Comparison of ENCODE assay signal across 14 cellular contexts in the genomic region with DNA sequence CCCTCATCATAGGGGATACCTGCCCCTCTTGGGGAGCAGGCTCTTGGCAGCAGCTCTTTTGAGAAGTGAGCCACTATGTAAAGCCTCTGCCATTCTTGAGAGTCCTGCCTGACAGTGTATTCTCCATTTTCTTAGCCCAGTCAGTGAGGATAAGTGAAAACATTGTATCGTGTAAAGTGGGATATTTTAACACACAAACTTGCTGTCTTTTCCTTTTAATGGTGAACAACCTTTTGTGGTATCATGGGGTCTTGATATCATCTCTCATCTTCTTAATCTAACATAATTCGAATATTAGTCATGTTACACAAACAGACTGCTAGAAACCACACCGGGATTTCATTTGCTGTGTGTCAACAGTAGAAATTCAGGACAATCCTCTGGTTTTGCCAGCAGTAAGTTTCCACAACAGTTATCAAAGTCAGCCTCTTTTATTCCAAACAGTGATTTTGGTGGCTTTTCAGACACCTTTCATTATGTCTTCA.
DNase-seq lines count a peak whose midpoint lies in the region; ATAC-seq and TF ChIP-seq lines count a peak whose summit lies in the region.
"Had no signal": no experiment of that assay in that cellular context is flagged by ENCODE, and none has a peak within 500 bp of the region (broad histone marks: within the 10 kb centered on the region; RNA-seq: fewer than 3 reads in every experiment).

No MANE protein-coding gene starts in this region.

- H2BK5ac ChIP-seq in H9 (ENCODE audit: insufficient read length, low read length): no peak overlapping the region

- H3T11ph ChIP-seq in H9 (ENCODE audit: low read length): no peak overlapping the region

- no peak overlapping the region for H3K23ac ChIP-seq in H9 (ENCODE audit: insufficient read length, low read depth, low read length)

- H3K23me2 ChIP-seq in H9 (ENCODE audit: insufficient read length, low read depth, low read length, poor library complexity, severe bottlenecking): no peaks in the 10 kb centered on the region

- DNase-seq in A172 (ENCODE audit: low spot score) (peak; percentile 63), H9 (no peak), glomerular visceral epithelial cell (ENCODE audit: extremely low spot score) (peak; percentile 63), BE2C (no peak), progenitor cell of endocrine pancreas (ENCODE audit: low spot score, unreplicated experiment) (no peak), NCI-H128 (lab: John Stamatoyannopoulos, UW; ENCODE audit: unreplicated experiment) (no peak), aorta (no peak)
- DNase-seq in activated naive CD8-positive, alpha-beta T cell treated with anti-CD3 and anti-CD28 coated beads for 36 hours: no peak
- DNase-seq: activated T-cell treated with anti-CD3 and anti-CD28 coated beads, Interleukin-2, amount 50 U/mL, for 4 hours; NCI-H2171 treated with DMSO at 0.1 percent for 48 hours; OCI-M1; stimulated activated CD4-positive, alpha-beta T cell treated with anti-CD3 and anti-CD28 coated beads, Interleukin-4, amount 100 ng/mL, for 24 hours had no signal

- H3K9ac ChIP-seq in H9 (ENCODE audit: extremely low read depth, insufficient read length, low read length): no peak overlapping the region
- H3K9ac ChIP-seq: BLaER1 treated with 17β-estradiol and CSF1 and Interleukin-3, amounts not matched to agents 10 nM and 100 nM had no signal

- H3K4me2 ChIP-seq in H9 (ENCODE audit: insufficient read depth, insufficient read length, low read length): no peak overlapping the region
- H3K4me2 ChIP-seq: BLaER1 treated with 17β-estradiol and CSF1 and Interleukin-3, amounts not matched to agents 10 nM and 100 nM; GM23338 had no signal

- no peak overlapping the region for H2BK120ac ChIP-seq in H9 (ENCODE audit: low read depth, low read length, poor library complexity, severe bottlenecking)

- TF ChIP-seq CTCF in H9 (conservative IDR thresholded peaks at IDR 0.05) (no peak), BE2C (IDR thresholded peaks at IDR 0.05; ENCODE audit: low read depth, low read length) (no peak), progenitor cell of endocrine pancreas (IDR thresholded peaks at IDR 0.05; ENCODE audit: unreplicated experiment) (no peak)

- H2AK5ac ChIP-seq in H9 (ENCODE audit: insufficient read length, low read length): no peak overlapping the region

- no peaks in the 10 kb centered on the region for H3K27me3 Mint-ChIP-seq in H9 (ENCODE audit: low read depth)
- no peaks in the 10 kb centered on the region for H3K27me3 Mint-ChIP-seq in activated naive CD8-positive, alpha-beta T cell treated with anti-CD3 and anti-CD28 coated beads for 36 hours
- H3K27me3 Mint-ChIP-seq in progenitor cell of endocrine pancreas: no peaks in the 10 kb centered on the region

- H3K4me1 Mint-ChIP-seq in H9: peaks cover 5 to 7% of the 10 kb centered on the region in 2 experiments
- peaks cover 19% of the 10 kb centered on the region for H3K4me1 Mint-ChIP-seq in activated naive CD8-positive, alpha-beta T cell treated with anti-CD3 and anti-CD28 coated beads for 36 hours
- H3K4me1 Mint-ChIP-seq in progenitor cell of endocrine pancreas (ENCODE audit: low read depth): peaks cover 1% of the 10 kb centered on the region

- H2BK20ac ChIP-seq in H9 (ENCODE audit: low read depth, low read length, poor library complexity, severe bottlenecking): no peak overlapping the region

- H3K14ac ChIP-seq in H9 (ENCODE audit: insufficient read depth, low read length): no peak overlapping the region

- no peak overlapping the region for H3K18ac ChIP-seq in H9 (ENCODE audit: insufficient read length, low read depth, low read length)

- no peaks in the 10 kb centered on the region for H3K27me3 ChIP-seq in H9 (ENCODE audit: insufficient read depth, low read length)
- H3K27me3 ChIP-seq in BE2C: no peaks in the 10 kb centered on the region
- no peaks in the 10 kb centered on the region for H3K27me3 ChIP-seq in aorta (ENCODE audit: control insufficient read depth in 1 of 2, insufficient read depth in 2 of 2, low read length in 1 of 2)
- H3K27me3 ChIP-seq: BLaER1 treated with 17β-estradiol and CSF1 and Interleukin-3, amounts not matched to agents 10 nM and 100 nM had no signal

- H3K9me3 Mint-ChIP-seq in H9 (peaks cover 4 to 6% of the 10 kb centered on the region in 2 experiments; a peak in 4 of 5 replicates), progenitor cell of endocrine pancreas (ENCODE audit: low read depth) (peaks cover 5% of the 10 kb centered on the region)
- H3K9me3 Mint-ChIP-seq in activated naive CD8-positive, alpha-beta T cell treated with anti-CD3 and anti-CD28 coated beads for 36 hours: no peaks in the 10 kb centered on the region
- H3K9me3 Mint-ChIP-seq: activated T-cell treated with anti-CD3 and anti-CD28 coated beads, Interleukin-2, amount 50 U/mL, for 4 hours had no signal

- no peak overlapping the region for H3K56ac ChIP-seq in H9 (ENCODE audit: insufficient read length, low read depth, low read length)

- ATAC-seq in aorta (ENCODE audit: low FRiP score): no peak
- ATAC-seq: GM23338 had no signal

- H3K36me3 Mint-ChIP-seq in H9 (ENCODE audit: insufficient read depth in 1 of 3, low read depth in 3 of 3) (peaks cover 0 to 12% (median 0%) of the 10 kb centered on the region in 3 experiments; a peak in 3 of 7 replicates), progenitor cell of endocrine pancreas (ENCODE audit: insufficient read depth) (peaks cover 9% of the 10 kb centered on the region)
- peaks cover 21% of the 10 kb centered on the region for H3K36me3 Mint-ChIP-seq in activated naive CD8-positive, alpha-beta T cell treated with anti-CD3 and anti-CD28 coated beads for 36 hours

- H3K36me3 ChIP-seq in BE2C: no peaks in the 10 kb centered on the region
- no peaks in the 10 kb centered on the region for H3K36me3 ChIP-seq in aorta (ENCODE audit: control insufficient read depth in 1 of 2, insufficient read depth in 2 of 2, low read length in 1 of 2)

- no peaks in the 10 kb centered on the region for H3K79me1 ChIP-seq in H9 (ENCODE audit: insufficient read depth, low read depth, low read length, poor library complexity, severe bottlenecking)

- no peaks in the 10 kb centered on the region for H3K9me3 ChIP-seq in H9 (ENCODE audit: control insufficient read depth, low read depth, low read length)
- H3K9me3 ChIP-seq in BE2C: no peaks in the 10 kb centered on the region
- no peaks in the 10 kb centered on the region for H3K9me3 ChIP-seq in aorta (ENCODE audit: control insufficient read depth, low read length)

- H3K4me3 Mint-ChIP-seq in H9 (no peak overlapping the region), progenitor cell of endocrine pancreas (ENCODE audit: low read depth) (no peak overlapping the region)
- H3K4me3 Mint-ChIP-seq in activated naive CD8-positive, alpha-beta T cell treated with anti-CD3 and anti-CD28 coated beads for 36 hours: no peak overlapping the region
- H3K4me3 Mint-ChIP-seq: activated T-cell treated with anti-CD3 and anti-CD28 coated beads, Interleukin-2, amount 50 U/mL, for 4 hours; GM23338 had no signal

- no peaks in the 10 kb centered on the region for H3K79me2 ChIP-seq in H9 (ENCODE audit: insufficient read depth, low read length)

- H3K4me1 ChIP-seq in H9 (ENCODE audit: insufficient read depth, low read length) (no peaks in the 10 kb centered on the region), BE2C (no peaks in the 10 kb centered on the region), aorta (ENCODE audit: control insufficient read depth in 1 of 2, insufficient read depth in 2 of 2, low read length in 2 of 2) (no peaks in the 10 kb centered on the region)
- H3K4me1 ChIP-seq: BLaER1 treated with 17β-estradiol and CSF1 and Interleukin-3, amounts not matched to agents 10 nM and 100 nM had no signal

- H4K91ac ChIP-seq in H9 (ENCODE audit: insufficient read length, low read depth, low read length): no peak overlapping the region

- H3K27ac Mint-ChIP-seq in H9 (peak overlapping the region in 2 of 3 experiments; percentile 62 to 69; a peak in 2 of 7 replicates), progenitor cell of endocrine pancreas (no peak overlapping the region)
- peak overlapping the region; percentile 44 for H3K27ac Mint-ChIP-seq in activated naive CD8-positive, alpha-beta T cell treated with anti-CD3 and anti-CD28 coated beads for 36 hours
- H3K27ac Mint-ChIP-seq: GM23338 had no signal

- intact Hi-C loops in aorta (cut with DNase I): no loop called here

- no peak overlapping the region for H4K5ac ChIP-seq in H9 (ENCODE audit: insufficient read length, low read depth, low read length)

- H3K4me3 ChIP-seq in BE2C (ENCODE audit: low read depth, low read length) (no peak overlapping the region), aorta (ENCODE audit: low read length in 2 of 2) (no peak overlapping the region)
- H3K4me3 ChIP-seq: BLaER1 treated with 17β-estradiol and CSF1 and Interleukin-3, amounts not matched to agents 10 nM and 100 nM; GM23338 had no signal

- H3K27ac ChIP-seq in H9 (ENCODE audit: insufficient read length, low read depth, low read length): no peak overlapping the region
- H3K27ac ChIP-seq in aorta (ENCODE audit: low read depth in 1 of 2, low read length in 2 of 2): peak overlapping the region in 1 of 2 donors; percentile 60
- H3K27ac ChIP-seq: BLaER1 treated with 17β-estradiol and CSF1 and Interleukin-3, amounts not matched to agents 10 nM and 100 nM had no signal

- H2AFZ ChIP-seq in H9 (ENCODE audit: low read length): no peak overlapping the region
- H2AFZ ChIP-seq: GM23338 had no signal

- WGBS in H9 (ENCODE audit: extremely low coverage, insufficient read length, low lambda C conversion rate): no CpG with 5 or more reads among the region's 3 CpGs
- WGBS in aorta, 2 donors: 19 to 28% methylated on average over 3 of the region's 3 CpGs

- H2BK12ac ChIP-seq in H9 (ENCODE audit: insufficient read length, low read depth, low read length): no peak overlapping the region

- no peaks in the 10 kb centered on the region for H4K20me1 ChIP-seq in H9 (ENCODE audit: control insufficient read depth, insufficient read depth, insufficient read length)
- H4K20me1 ChIP-seq: BLaER1 treated with 17β-estradiol and CSF1 and Interleukin-3, amounts not matched to agents 10 nM and 100 nM had no signal

- H4K8ac ChIP-seq in H9 (replicated peaks; ENCODE audit: insufficient read length, low read depth, low read length): no peak overlapping the region

- H2BK15ac ChIP-seq in H9 (ENCODE audit: low read depth, low read length): no peak overlapping the region

- no peak overlapping the region for H3K4ac ChIP-seq in H9 (ENCODE audit: low read depth, low read length)

Comparison
In these comparisons a context has a peak if more than half of its experiments do, and no peak if none do; other contexts are left out.
1. DNase-seq: peak in A172 (single experiment) and glomerular visceral epithelial cell (single experiment); none in H9 (single experiment), activated naive CD8-positive, alpha-beta T cell treated with anti-CD3 and anti-CD28 coated beads for 36 hours (single experiment), BE2C (single experiment), progenitor cell of endocrine pancreas (single experiment), NCI-H128 (single experiment) and aorta (0 of 2).